Comparison of ENCODE assay signal across 11 cellular contexts in genomic region chr11:64120951-64121569, GRCh38. TPM values are rescaled to one million over a fixed set of nuclear protein-coding genes. Genes with fewer than 3 reads are reported as not detected.
DNase-seq lines count a peak whose midpoint lies in the region; ATAC-seq, FAIRE-seq and TF ChIP-seq lines count a peak whose summit lies in the region.
"Had no signal": no experiment of that assay in that cellular context is flagged by ENCODE, and none has a peak within 500 bp of the region (broad histone marks: within the 10 kb centered on the region; RNA-seq: fewer than 3 reads in every experiment).

No MANE protein-coding gene starts in this region.

- DNase-seq in AG04450 (ENCODE audit: low read depth, low spot score) (no peak), HTR-8/SVneo (ENCODE audit: insufficient read length, low spot score) (peak; percentile 71), SJCRH30 (peak; percentile 76 to 77), lower lobe of right lung (peak; percentile 60), COR-L47 (lab: John Stamatoyannopoulos, UW) (no peak)
- no peak for DNase-seq in activated CD4-positive, CD25-positive, alpha-beta regulatory T cell (lab: John Stamatoyannopoulos, UW)
- DNase-seq: activated CD4-positive, alpha-beta T cell treated with anti-CD3 and anti-CD28 coated beads for 4 hours; CD4-positive, CD25-positive, alpha-beta regulatory T cell had no signal

- FAIRE-seq in HTR-8/SVneo (lab: Jason Lieb, UNC) = peak; percentile 73

- intact Hi-C loops in lower lobe of right lung (cut with DNase I) = no loop called here

- no peak for TF ChIP-seq CTCF in AG04450 (IDR thresholded peaks at IDR 0.05; ENCODE audit: low read depth, low read length)
- TF ChIP-seq CTCF in lower lobe of right lung (IDR thresholded peaks at IDR 0.05) = no peak

- ATAC-seq in lower lobe of right lung (peak; percentile 8 to 39), GM18858 (IDR thresholded peaks at IDR 0.05; ENCODE audit: unreplicated experiment) (no peak), HG03442 (IDR thresholded peaks at IDR 0.05; ENCODE audit: unreplicated experiment) (no peak)

- H3K4me3 ChIP-seq in AG04450 (ENCODE audit: low read depth, low read length) = no peak overlapping the region
- no peak overlapping the region for H3K4me3 ChIP-seq in SJCRH30
- no peak overlapping the region for H3K4me3 ChIP-seq in lower lobe of right lung
- H3K4me3 ChIP-seq: skin epidermis had no signal

- CTCF ChIA-PET in AG04450 (lab: Charles Lee) = interaction anchor here (0.6 kb wide), 1 partner anchor 80 kb away, joined by 8 read pairs; no protein-coding TSS in a partner anchor

- peak overlapping the region; percentile 95 for H3K27ac ChIP-seq in AG04450 (ENCODE audit: low read depth, low read length)
- H3K27ac ChIP-seq in SJCRH30 = peak overlapping the region; percentile 81
- H3K27ac ChIP-seq in lower lobe of right lung = no peak overlapping the region

- H3K4me1 ChIP-seq in SJCRH30 (peaks cover 44% of the 10 kb centered on the region), lower lobe of right lung (no peaks in the 10 kb centered on the region)

- H3K36me3 ChIP-seq in SJCRH30 = no peaks in the 10 kb centered on the region; the same call in 1 of the 2 replicates
- no peaks in the 10 kb centered on the region for H3K36me3 ChIP-seq in lower lobe of right lung

- H3K9me3 ChIP-seq in AG04450 (ENCODE audit: control insufficient read depth, insufficient read depth, low read length) (peaks cover 17% of the 10 kb centered on the region; the same call in 1 of the 2 replicates), SJCRH30 (replicated peaks) (no peaks in the 10 kb centered on the region), lower lobe of right lung (no peaks in the 10 kb centered on the region)

- H3K27me3 ChIP-seq in AG04450 (ENCODE audit: control insufficient read depth, insufficient read depth, low read length) (peaks cover 16% of the 10 kb centered on the region), SJCRH30 (no peaks in the 10 kb centered on the region), lower lobe of right lung (ENCODE audit: low read depth) (no peaks in the 10 kb centered on the region)

- POLR2A ChIA-PET in AG04450 (lab: Yijun Ruan, JAX) = interaction anchor here (0.6 to 1.2 kb wide), 2 partner anchors 11 to 64 kb away, joined by 3 to 9 read pairs; partner anchors contain the start of gene STIP1

RNA-seq across cellular contexts. Expression of gene MACROD1, which starts 44.9 kb away (rescaled TPM):
- polyA plus RNA-seq in AG04450 (2011; rRNA removed) = 8.0 and 8.1 TPM in 2 replicates
- polyA minus RNA-seq in AG04450 (2011; rRNA and poly(A)+ RNA removed) = 2.2 and 2.9 TPM in 2 replicates
- 25.6 and 26.3 TPM in 2 replicates for total RNA-seq in SJCRH30 (2014; rRNA removed; shearing (Covaris generic))
- total RNA-seq in lower lobe of right lung = 15.0 TPM

Comparison
In these comparisons a context has a peak if more than half of its experiments do, and no peak if none do; other contexts are left out.
1. DNase-seq: peak in HTR-8/SVneo (single experiment), SJCRH30 (2 of 2) and lower lobe of right lung (single experiment); none in AG04450 (single experiment), activated CD4-positive, CD25-positive, alpha-beta regulatory T cell (0 of 4) and COR-L47 (single experiment).
2. ATAC-seq: peak in lower lobe of right lung (2 of 2); none in GM18858 (single experiment) and HG03442 (single experiment).